9 cellular contexts compared by ENCODE assay signal in the genomic region with DNA sequence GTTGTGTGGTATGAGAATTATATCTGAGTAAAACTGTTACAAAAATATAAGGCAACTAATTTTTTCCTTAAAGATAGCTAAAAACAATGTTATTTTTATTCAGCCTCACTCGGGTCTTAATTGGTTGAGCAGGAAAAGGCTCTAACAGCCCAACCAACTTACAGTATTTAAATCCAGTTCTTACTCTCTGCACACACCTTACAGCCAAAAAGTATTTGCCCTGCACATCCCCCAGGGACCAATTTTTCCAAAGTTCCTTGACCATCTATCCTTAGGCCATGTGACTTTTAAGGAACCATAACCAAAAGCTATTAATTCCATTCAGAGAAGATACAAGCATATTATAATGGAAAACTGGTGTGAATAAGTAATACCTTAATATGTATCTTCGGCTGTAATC. TPM values are rescaled to one million over a fixed set of nuclear protein-coding genes. Genes with fewer than 3 reads are reported as not detected.
DNase-seq lines count a peak whose midpoint lies in the region; ATAC-seq, FAIRE-seq and TF ChIP-seq lines count a peak whose summit lies in the region.
"Had no signal": no experiment of that assay in that cellular context is flagged by ENCODE, and none has a peak within 500 bp of the region (broad histone marks: within the 10 kb centered on the region; RNA-seq: fewer than 3 reads in every experiment).

No MANE protein-coding gene starts in this region.

- peak overlapping the region in 1 of 2 donors; percentile 93 for H3K27ac ChIP-seq in kidney (ENCODE audit: low read depth in 2 of 2, low read length in 2 of 2)
- peak overlapping the region; percentile 96 to 99 for H3K27ac ChIP-seq in thoracic aorta

- DNase-seq in DMS53 (lab: John Stamatoyannopoulos, UW) (peak; percentile 7), DMS53 treated with DMSO at 0.1 percent for 48 hours (lab: John Stamatoyannopoulos, UW; ENCODE audit: unreplicated experiment) (no peak), adipocyte (ENCODE audit: low read depth) (peak; percentile 52), kidney (no peak), thoracic aorta (ENCODE audit: low spot score) (no peak), ecto neural progenitor cell (ENCODE audit: low spot score) (no peak)
- DNase-seq in activated CD4-positive, alpha-beta T cell treated with anti-CD3 and anti-CD28 coated beads, Interleukin-2, amount 50 U/mL, for 48 hours = no peak
- DNase-seq: retina had no signal

- peaks cover 34% of the 10 kb centered on the region for H3K4me1 ChIP-seq in adipocyte (ENCODE audit: control insufficient read depth, insufficient read depth, low read length)
- H3K4me1 ChIP-seq in kidney (ENCODE audit: control insufficient read depth in 1 of 2, insufficient read depth in 1 of 2, low read depth in 1 of 2, low read length in 2 of 2) = peaks cover 3 to 8% of the 10 kb centered on the region in 2 donors
- H3K4me1 ChIP-seq in thoracic aorta (ENCODE audit: control insufficient read depth in 1 of 2, low read depth in 2 of 2) = peaks cover 19 to 31% of the 10 kb centered on the region in 2 donors

- FAIRE-seq in kidney (lab: Jason Lieb, UNC) = no peak

- H3K9ac ChIP-seq in adipocyte (ENCODE audit: low read length) = peak overlapping the region; percentile 92
- H3K9ac ChIP-seq in kidney (ENCODE audit: low read length in 2 of 2) = peak overlapping the region; percentile 81 to 91

- intact Hi-C loops in kidney (cut with DNase I) = no loop called here

- ATAC-seq in thoracic aorta (ENCODE audit: insufficient number of reproducible peaks, low FRiP score, low read depth) (no peak), HG02798 (IDR thresholded peaks at IDR 0.05; ENCODE audit: poor library complexity, unreplicated experiment) (no peak)

- no peaks in the 10 kb centered on the region for H3K9me3 ChIP-seq in adipocyte (ENCODE audit: control insufficient read depth, low read length)
- no peaks in the 10 kb centered on the region for H3K9me3 ChIP-seq in kidney (ENCODE audit: control insufficient read depth in 1 of 2, low read length in 2 of 2)
- H3K9me3 ChIP-seq in thoracic aorta = no peaks in the 10 kb centered on the region

- no peaks in the 10 kb centered on the region for H3K27me3 ChIP-seq in adipocyte (replicated peaks; ENCODE audit: control insufficient read depth, insufficient read depth, low read length)
- H3K27me3 ChIP-seq in thoracic aorta (replicated peaks; ENCODE audit: insufficient read depth) = no peaks in the 10 kb centered on the region

- peaks cover 15% of the 10 kb centered on the region for H3K36me3 ChIP-seq in adipocyte (ENCODE audit: control insufficient read depth, insufficient read depth, low read length, severe bottlenecking)
- H3K36me3 ChIP-seq in kidney (ENCODE audit: control insufficient read depth in 1 of 2, insufficient read depth in 2 of 2, low read length in 2 of 2) = peaks cover 2 to 6% of the 10 kb centered on the region in 2 donors
- peaks cover 2% of the 10 kb centered on the region for H3K36me3 ChIP-seq in thoracic aorta

- H3K4me3 ChIP-seq in adipocyte (ENCODE audit: low read length) = peak overlapping the region; percentile 100
- peak overlapping the region; percentile 92 to 100 for H3K4me3 ChIP-seq in kidney (ENCODE audit: low read length in 2 of 2)
- H3K4me3 ChIP-seq in thoracic aorta = peak overlapping the region; percentile 76

- no peak for TF ChIP-seq CTCF in kidney (IDR thresholded peaks at IDR 0.05; ENCODE audit: borderline replicate concordance, extremely low read depth, insufficient read depth)
- TF ChIP-seq CTCF in thoracic aorta (IDR thresholded peaks at IDR 0.05) = no peak

RNA-seq across cellular contexts. Expression of gene THAP9, which starts 1.2 kb away (rescaled TPM):
- total RNA-seq in kidney (5.6 TPM), thoracic aorta (1 to 10 TPM; 2.7 to 3.9 TPM)
- polyA plus RNA-seq in kidney (ENCODE audit: insufficient read depth, low read depth, low replicate concordance) = 2.6 TPM

RNA-seq across cellular contexts. Expression of gene SEC31A, which starts 8.4 kb away (rescaled TPM):
- 204 TPM for total RNA-seq in kidney
- 104 TPM for polyA plus RNA-seq in kidney (ENCODE audit: insufficient read depth, low read depth, low replicate concordance)
- 100 to 1,000 TPM; 248 to 337 TPM for total RNA-seq in thoracic aorta

Comparison
In these comparisons a context has a peak if more than half of its experiments do, and no peak if none do; other contexts are left out.
1. DNase-seq: peak in DMS53 (single experiment) and adipocyte (single experiment); none in DMS53 treated with DMSO at 0.1 percent for 48 hours (single experiment), kidney (single experiment), thoracic aorta (single experiment), ecto neural progenitor cell (single experiment) and activated CD4-positive, alpha-beta T cell treated with anti-CD3 and anti-CD28 coated beads, Interleukin-2, amount 50 U/mL, for 48 hours (0 of 2).
2. Peak in every context shown above with its lines, with median percentiles within 50 percentile points of each other: H3K4me3 ChIP-seq.